In genomic region chr19:34222386-34222785, GRCh38 we compare ENCODE assay signal across 2 cellular contexts.
TF ChIP-seq lines count a peak whose summit lies in the region.

No MANE protein-coding gene starts in this region.

TF ChIP-seq in A549, 52 proteins besides CTCF, POLR2A, EP300 and RAD21 (continued from another document):
- TF ChIP-seq NR3C1 (IDR thresholded peaks at IDR 0.05), result no peak
- TF ChIP-seq HES2 (IDR thresholded peaks at IDR 0.05), result no peak
- no peak for TF ChIP-seq ESRRA (IDR thresholded peaks at IDR 0.05; ENCODE audit: borderline replicate concordance, low read length)
- TF ChIP-seq ZFP36 (IDR thresholded peaks at IDR 0.05; ENCODE audit: borderline replicate concordance, partially characterized antibody), result no peak
- no peak for TF ChIP-seq REST (IDR thresholded peaks at IDR 0.05)
- TF ChIP-seq CHD4 (IDR thresholded peaks at IDR 0.05; ENCODE audit: borderline replicate concordance), result no peak
- no peak for TF ChIP-seq GATA3 (IDR thresholded peaks at IDR 0.05; ENCODE audit: borderline replicate concordance)
- TF ChIP-seq SREBF2 (IDR thresholded peaks at IDR 0.05), result no peak
- no peak for TF ChIP-seq HDAC2 (IDR thresholded peaks at IDR 0.05)
- TF ChIP-seq ATOH8 (CRISPR knock-in tag; IDR thresholded peaks at IDR 0.05; ENCODE audit: low read depth), result no peak
- no peak for TF ChIP-seq JUN (IDR thresholded peaks at IDR 0.05)
- no peak for TF ChIP-seq RNF2 (IDR thresholded peaks at IDR 0.05; ENCODE audit: borderline replicate concordance, low read depth)
- TF ChIP-seq ELK1 (IDR thresholded peaks at IDR 0.05; ENCODE audit: low read depth, low read length), result no peak
- no peak for TF ChIP-seq POLR2AphosphoS2 (conservative IDR thresholded peaks at IDR 0.05; ENCODE audit: low read length)

TF ChIP-seq in HEK293, 187 proteins besides CTCF, POLR2A, EP300 and RAD21:
- TF ChIP-seq SCRT1 (tag by site-specific recombination; IDR thresholded peaks at IDR 0.05; ENCODE audit: borderline replicate concordance), result peak; percentile 75; the same call in 1 of the 2 replicates
- peak; percentile 88 for TF ChIP-seq SCRT2 (tag by site-specific recombination; IDR thresholded peaks at IDR 0.05)
- no peak for TF ChIP-seq ZNF416 (tag by site-specific recombination; IDR thresholded peaks at IDR 0.05)
TF ChIP-seq in HEK293: peak in this region for 2.
